19 cellular contexts compared by ENCODE assay signal in the genomic region with DNA sequence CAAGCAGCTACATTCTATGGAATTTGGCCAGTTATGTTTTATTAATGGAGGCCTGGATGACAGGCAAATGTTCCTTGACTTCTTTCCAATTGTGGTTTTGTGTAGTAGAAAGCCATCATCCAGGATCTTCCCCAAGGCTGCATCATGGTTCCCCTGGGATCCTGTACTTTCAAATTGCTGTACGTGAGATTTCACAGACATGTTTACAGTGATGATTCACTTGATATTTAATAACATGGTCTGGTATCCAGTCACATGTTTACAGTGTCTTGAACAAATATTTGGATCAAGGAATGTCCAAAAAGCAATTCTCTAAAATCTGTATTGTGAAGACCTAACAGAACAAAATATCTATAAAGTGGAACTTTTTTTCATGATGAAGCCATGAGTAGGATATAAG.
DNase-seq lines count a peak whose midpoint lies in the region; FAIRE-seq and TF ChIP-seq lines count a peak whose summit lies in the region.
"Had no signal": no experiment of that assay in that cellular context is flagged by ENCODE, and none has a peak within 500 bp of the region (broad histone marks: within the 10 kb centered on the region; RNA-seq: fewer than 3 reads in every experiment).

No MANE protein-coding gene starts in this region.

- H3K9ac ChIP-seq in kidney (ENCODE audit: low read length in 2 of 2) = no peak overlapping the region
- H3K9ac ChIP-seq: neural progenitor cell had no signal

- FAIRE-seq in kidney (lab: Jason Lieb, UNC) = no peak
- FAIRE-seq: H54 had no signal

- 35% methylated on average over 1 of the region's 1 CpG for WGBS in hepatocyte (ENCODE audit: low lambda C conversion rate, missing lambda C conversion rate)

- no peak overlapping the region for H3K4me3 ChIP-seq in astrocyte of the spinal cord (ENCODE audit: low read depth, low read length)
- no peak overlapping the region for H3K4me3 ChIP-seq in hepatocyte
- no peak overlapping the region for H3K4me3 ChIP-seq in kidney (ENCODE audit: low read length in 2 of 2)
- H3K4me3 ChIP-seq: dorsolateral prefrontal cortex, neural progenitor cell, right atrium auricular region, thyroid gland had no signal

- no peak for TF ChIP-seq CTCF in AG09319 (IDR thresholded peaks at IDR 0.05; ENCODE audit: low read depth, low read length)
- TF ChIP-seq CTCF in astrocyte of the spinal cord (IDR thresholded peaks at IDR 0.05; ENCODE audit: low read depth, low read length) = no peak
- TF ChIP-seq CTCF in hepatocyte (IDR thresholded peaks at IDR 0.05; ENCODE audit: poor library complexity) = no peak
- TF ChIP-seq CTCF in kidney (IDR thresholded peaks at IDR 0.05; ENCODE audit: borderline replicate concordance, extremely low read depth, insufficient read depth) = no peak

- in situ Hi-C loops in astrocyte of the spinal cord (cut with HindIII; ENCODE audit: low sequenced_read_pairs) (no loop called here), G401 (cut with HindIII; ENCODE audit: low sequenced_read_pairs) (no loop called here)

- intact Hi-C loops in kidney (cut with DNase I) = no loop called here

- H3K36me3 ChIP-seq in hepatocyte (replicated peaks; ENCODE audit: insufficient read depth, low read depth) = no peaks in the 10 kb centered on the region
- no peaks in the 10 kb centered on the region for H3K36me3 ChIP-seq in kidney (ENCODE audit: control insufficient read depth in 1 of 2, insufficient read depth in 2 of 2, low read length in 2 of 2)
- H3K36me3 ChIP-seq: neural progenitor cell, right atrium auricular region, thyroid gland had no signal

- no peaks in the 10 kb centered on the region for H3K9me2 ChIP-seq in hepatocyte (replicated peaks; ENCODE audit: insufficient read depth)

- H3K9me3 ChIP-seq in hepatocyte (ENCODE audit: low read depth) = no peaks in the 10 kb centered on the region
- no peaks in the 10 kb centered on the region for H3K9me3 ChIP-seq in kidney (ENCODE audit: control insufficient read depth in 1 of 2, low read length in 2 of 2)
- H3K9me3 ChIP-seq: right atrium auricular region, thyroid gland had no signal

- H3K79me2 ChIP-seq in hepatocyte = no peaks in the 10 kb centered on the region

- no peaks in the 10 kb centered on the region for H3K27me3 ChIP-seq in hepatocyte
- H3K27me3 ChIP-seq: dorsolateral prefrontal cortex, foreskin keratinocyte, neural progenitor cell, right atrium auricular region, thyroid gland had no signal

- DNase-seq in AG09319 (ENCODE audit: extremely low read depth, low read depth) (peak; percentile 75), LHCN-M2 (ENCODE audit: low read depth) (peak; percentile 67), astrocyte of the spinal cord (ENCODE audit: low read depth, low spot score) (peak; percentile 6), hepatocyte (ENCODE audit: low spot score) (peak; percentile 56), NCI-H1436 (lab: John Stamatoyannopoulos, UW) (no peak), G401 (ENCODE audit: low spot score) (no peak), superior temporal gyrus (ENCODE audit: extremely low spot score) (no peak), kidney (no peak)
- DNase-seq: activated CD8-positive, alpha-beta T cell treated with anti-CD3 and anti-CD28 coated beads, Interleukin-2, amount 10 ng/mL, durations not matched to agents 7 days and 5 days; AML-193; anterior cingulate cortex; dorsolateral prefrontal cortex; foreskin keratinocyte; NCI-H1417; stimulated activated CD4-positive, alpha-beta T cell treated with anti-CD3 and anti-CD28 coated beads, Interleukin-4, amount 100 ng/mL, for 1 hour; thyroid gland had no signal

- H3K27ac ChIP-seq in hepatocyte = peak overlapping the region; percentile 16
- no peak overlapping the region for H3K27ac ChIP-seq in kidney (ENCODE audit: low read depth in 2 of 2, low read length in 2 of 2)
- H3K27ac ChIP-seq: dorsolateral prefrontal cortex, foreskin keratinocyte, neural progenitor cell, right atrium auricular region, thyroid gland had no signal

- H2AFZ ChIP-seq in hepatocyte = no peak overlapping the region
- H2AFZ ChIP-seq: neural progenitor cell had no signal

- H4K20me1 ChIP-seq in hepatocyte (ENCODE audit: insufficient read depth, poor library complexity, severe bottlenecking) = no peaks in the 10 kb centered on the region

- H3K4me1 ChIP-seq in hepatocyte (ENCODE audit: insufficient read depth) (no peaks in the 10 kb centered on the region), kidney (ENCODE audit: control insufficient read depth in 1 of 2, insufficient read depth in 1 of 2, low read depth in 1 of 2, low read length in 2 of 2) (no peaks in the 10 kb centered on the region)
- H3K4me1 ChIP-seq: foreskin keratinocyte, neural progenitor cell, right atrium auricular region had no signal

- H3K4me2 ChIP-seq in hepatocyte = no peak overlapping the region
- H3K4me2 ChIP-seq: neural progenitor cell had no signal

Comparison
In these comparisons a context has a peak if more than half of its experiments do, and no peak if none do; other contexts are left out.
1. DNase-seq: peak in AG09319 (single experiment), LHCN-M2 (single experiment), astrocyte of the spinal cord (single experiment) and hepatocyte (single experiment); none in NCI-H1436 (single experiment), G401 (single experiment), superior temporal gyrus (single experiment) and kidney (single experiment).